In genomic region chrX:70452143-70452733, GRCh38 we compare ENCODE assay signal across 8 cellular contexts. TPM values are rescaled to one million over a fixed set of nuclear protein-coding genes. Genes with fewer than 3 reads are reported as not detected.
DNase-seq lines count a peak whose midpoint lies in the region; ATAC-seq, FAIRE-seq and TF ChIP-seq lines count a peak whose summit lies in the region.

No MANE protein-coding gene starts in this region.

- H3K4me1 ChIP-seq in keratinocyte (ENCODE audit: control insufficient read depth, extremely low read depth, insufficient read depth, low read length), result peaks cover 14% of the 10 kb centered on the region

- H3K9ac ChIP-seq in keratinocyte (ENCODE audit: control insufficient read depth, extremely low read depth, insufficient read depth, low read length), result peak overlapping the region; percentile 44

- TF ChIP-seq CTCF in Calu3 (IDR thresholded peaks at IDR 0.05; ENCODE audit: unreplicated experiment) (peak; percentile 69), LNCaP clone FGC (IDR thresholded peaks at IDR 0.05; ENCODE audit: control insufficient read depth, extremely low read depth, insufficient read depth) (peak; percentile 52), MCF 10A (IDR thresholded peaks at IDR 0.05; ENCODE audit: unreplicated experiment) (peak; percentile 49), keratinocyte (optimal IDR thresholded peaks at IDR 0.05 in 1 of 3, IDR thresholded peaks at IDR 0.05 in 1 of 3, conservative IDR thresholded peaks at IDR 0.05 in 1 of 3; ENCODE audit: extremely low read depth in 1 of 3, insufficient read depth in 2 of 3, low read length in 3 of 3) (peak in 2 of 3 experiments; percentile 52 to 61)

- peak; percentile 37 for ATAC-seq in GM21447 (IDR thresholded peaks at IDR 0.05; ENCODE audit: unreplicated experiment)

- no peak overlapping the region for H3K27ac ChIP-seq in keratinocyte (ENCODE audit: control insufficient read depth, insufficient read depth, low read length)

- H3K79me2 ChIP-seq in keratinocyte (ENCODE audit: control insufficient read depth, insufficient read depth, low read length), result no peaks in the 10 kb centered on the region

- H3K36me3 Mint-ChIP-seq in Calu3 (ENCODE audit: insufficient read depth, unreplicated experiment), result peaks cover 51% of the 10 kb centered on the region
- no peaks in the 10 kb centered on the region for H3K36me3 Mint-ChIP-seq in MCF 10A (ENCODE audit: insufficient read depth, unreplicated experiment)

- H3K9me3 Mint-ChIP-seq in Calu3 (ENCODE audit: low read depth, unreplicated experiment), result peaks cover 2% of the 10 kb centered on the region
- H3K9me3 Mint-ChIP-seq in MCF 10A (ENCODE audit: unreplicated experiment), result no peaks in the 10 kb centered on the region

- H3K4me3 Mint-ChIP-seq in Calu3 (ENCODE audit: low read depth, unreplicated experiment), result peak overlapping the region; percentile 99
- peak overlapping the region; percentile 70 for H3K4me3 Mint-ChIP-seq in MCF 10A (ENCODE audit: unreplicated experiment)

- peak overlapping the region; percentile 59 for H3K4me3 ChIP-seq in LNCaP clone FGC (ENCODE audit: low read depth, low read length)
- peak overlapping the region; percentile 45 to 60 (median 57) for H3K4me3 ChIP-seq in keratinocyte (ENCODE audit: control insufficient read depth in 2 of 3, extremely low read depth in 1 of 3, insufficient read depth in 2 of 3, low read depth in 1 of 3, low read length in 3 of 3)

- BruUV-seq in Calu3 (replicated peaks; lab: Mats Ljungman, UMichigan) (no TSS peak), MCF 10A (replicated peaks; lab: Mats Ljungman, UMichigan) (no TSS peak)

- H3K9me1 ChIP-seq in keratinocyte (ENCODE audit: control insufficient read depth, extremely low read depth, insufficient read depth, low read length), result no peaks in the 10 kb centered on the region

- dilution Hi-C loops in keratinocyte (cut with MboI; ENCODE audit: extremely low pct_ligation_motif_present, low sequenced_read_pairs), result no loop called here

- CTCF ChIA-PET in Calu3 (lab: Charles Lee), result interaction anchor here (1.0 to 2.5 kb wide), 6 partner anchors 19 to 212 kb away, joined by 4 to 14 read pairs (median 4); partner anchors contain the start of gene GDPD2
- CTCF ChIA-PET in MCF 10A (lab: Yijun Ruan, JAX), result interaction anchor here (0.6 to 2.5 kb wide), 15 partner anchors 9 to 1736 kb away, joined by 3 to 18 read pairs (median 3); no protein-coding TSS in a partner anchor

- DNase-seq in Calu3, result peak; percentile 83
- no peak for DNase-seq in LNCaP clone FGC (ENCODE audit: low read depth)
- DNase-seq in T-helper 9 cell, result peak; percentile 42
- DNase-seq in MCF 10A (ENCODE audit: unreplicated experiment), result peak; percentile 47
- DNase-seq in keratinocyte (ENCODE audit: low read depth, low spot score), result no peak
- peak; percentile 24 to 38 for DNase-seq in stimulated activated CD4-positive, alpha-beta T cell treated with anti-CD3 and anti-CD28 coated beads, Interleukin-15, amount 100 ng/mL, for 48 hours (ENCODE audit: low read depth in 2 of 2)
- DNase-seq in GM19240 (ENCODE audit: insufficient read length, low spot score), result no peak

- peak overlapping the region; percentile 76 for H3K27ac Mint-ChIP-seq in Calu3 (ENCODE audit: unreplicated experiment)
- no peak overlapping the region for H3K27ac Mint-ChIP-seq in MCF 10A (ENCODE audit: low read depth, unreplicated experiment)

- H3K4me1 Mint-ChIP-seq in Calu3 (ENCODE audit: low read depth, unreplicated experiment), result peaks cover 25% of the 10 kb centered on the region
- H3K4me1 Mint-ChIP-seq in MCF 10A (ENCODE audit: insufficient read depth, unreplicated experiment), result peaks cover 9% of the 10 kb centered on the region

- intact Hi-C loops in Calu3 (cut with micrococcal nuclease; ENCODE audit: unreplicated experiment) (loop anchor here (5.0 kb wide), 1 partner anchor 215 kb away; no protein-coding TSS in a partner anchor), MCF 10A (cut with micrococcal nuclease) (no loop called here)

- no peaks in the 10 kb centered on the region for H3K9me3 ChIP-seq in keratinocyte (ENCODE audit: control insufficient read depth, low read depth, low read length)

- peak overlapping the region; percentile 62 for H3K4me2 ChIP-seq in keratinocyte (ENCODE audit: control insufficient read depth, extremely low read depth, insufficient read depth, low read depth, low read length)

- peaks cover 2% of the 10 kb centered on the region for H3K27me3 ChIP-seq in keratinocyte (ENCODE audit: control insufficient read depth, extremely low read depth, insufficient read depth, low read length)

- no peak for FAIRE-seq in keratinocyte (lab: Jason Lieb, UNC)

- H2AFZ ChIP-seq in keratinocyte (ENCODE audit: control insufficient read depth, low read length), result peak overlapping the region; percentile 49

- POLR2A ChIA-PET in MCF 10A (lab: Yijun Ruan, JAX), result interaction anchor here (0.6 kb wide), 1 partner anchor 213 kb away, joined by 3 read pairs; no protein-coding TSS in a partner anchor

- H3K27me3 Mint-ChIP-seq in Calu3 (ENCODE audit: unreplicated experiment), result peaks cover 2% of the 10 kb centered on the region
- peaks cover 37% of the 10 kb centered on the region for H3K27me3 Mint-ChIP-seq in MCF 10A (ENCODE audit: insufficient read depth, unreplicated experiment)

- no peaks in the 10 kb centered on the region for H4K20me1 ChIP-seq in keratinocyte (ENCODE audit: control insufficient read depth, extremely low read depth, insufficient read depth, low read length)

- H3K36me3 ChIP-seq in keratinocyte (ENCODE audit: control insufficient read depth in 2 of 2, extremely low read depth in 1 of 2, insufficient read depth in 2 of 2, low read length in 2 of 2), result no peaks in the 10 kb centered on the region

RNA-seq across cellular contexts. Expression of gene DLG3, which starts 7.6 kb away (rescaled TPM):
- total RNA-seq in Calu3 (2022) (55.8 and 62.5 TPM in 2 replicates), MCF 10A (2022) (12.8 and 20.1 TPM in 2 replicates)
- polyA plus RNA-seq in keratinocyte, result 5.9 to 10.1 TPM (median 8.7 TPM) in 3 replicates
- 11.7 TPM for polyA plus RNA-seq in keratinocyte (2011; ENCODE audit: low read depth)
- 5.4 and 8.1 TPM in 2 replicates for polyA plus RNA-seq in keratinocyte (2011; cell fraction: cytosol; rRNA removed)
- 6.2 and 6.8 TPM in 2 replicates for polyA plus RNA-seq in keratinocyte (2011; cell fraction: nucleus; rRNA removed)
- 5.0 and 6.5 TPM in 2 replicates for polyA plus RNA-seq in keratinocyte (2012; ENCODE audit: low replicate concordance)
- 5.0 to 11.3 TPM (median 5.9 TPM) in 3 replicates for polyA minus RNA-seq in keratinocyte
- polyA minus RNA-seq in keratinocyte (2011; cell fraction: cytosol; rRNA and poly(A)+ RNA removed), result 1.3 TPM
- 1.6 and 6.4 TPM in 2 replicates for polyA minus RNA-seq in keratinocyte (2011; cell fraction: nucleus; rRNA and poly(A)+ RNA removed)

RNA-seq across cellular contexts. Expression of gene GDPD2, which starts 29.1 kb away (rescaled TPM):
- not detected in 2 replicates for total RNA-seq in Calu3 (2022)
- not detected in 2 replicates for total RNA-seq in MCF 10A (2022)
- polyA plus RNA-seq in keratinocyte, result 4.4 to 22.1 TPM (median 7.2 TPM) in 3 replicates
- 8.2 TPM for polyA plus RNA-seq in keratinocyte (2011; ENCODE audit: low read depth)
- 6.3 and 8.3 TPM in 2 replicates for polyA plus RNA-seq in keratinocyte (2011; cell fraction: cytosol; rRNA removed)
- 33.4 and 52.7 TPM in 2 replicates for polyA plus RNA-seq in keratinocyte (2011; cell fraction: nucleus; rRNA removed)
- 3.0 and 15.0 TPM in 2 replicates for polyA plus RNA-seq in keratinocyte (2012; ENCODE audit: low replicate concordance)
- polyA minus RNA-seq in keratinocyte, result 5.1 to 30.3 TPM (median 8.7 TPM) in 3 replicates
- 8.4 TPM for polyA minus RNA-seq in keratinocyte (2011; cell fraction: cytosol; rRNA and poly(A)+ RNA removed)
- 13.8 and 22.4 TPM in 2 replicates for polyA minus RNA-seq in keratinocyte (2011; cell fraction: nucleus; rRNA and poly(A)+ RNA removed)

Comparison
In these comparisons a context has a peak if more than half of its experiments do, and no peak if none do; other contexts are left out.
1. DNase-seq: peak in Calu3 (single experiment), T-helper 9 cell (single experiment), MCF 10A (single experiment) and stimulated activated CD4-positive, alpha-beta T cell treated with anti-CD3 and anti-CD28 coated beads, Interleukin-15, amount 100 ng/mL, for 48 hours (2 of 2); none in LNCaP clone FGC (single experiment), keratinocyte (single experiment) and GM19240 (single experiment).
2. Peak in every context shown above with its lines, with median percentiles within 50 percentile points of each other: CTCF ChIP-seq.